12 cellular contexts compared by ENCODE assay signal in the genomic region with DNA sequence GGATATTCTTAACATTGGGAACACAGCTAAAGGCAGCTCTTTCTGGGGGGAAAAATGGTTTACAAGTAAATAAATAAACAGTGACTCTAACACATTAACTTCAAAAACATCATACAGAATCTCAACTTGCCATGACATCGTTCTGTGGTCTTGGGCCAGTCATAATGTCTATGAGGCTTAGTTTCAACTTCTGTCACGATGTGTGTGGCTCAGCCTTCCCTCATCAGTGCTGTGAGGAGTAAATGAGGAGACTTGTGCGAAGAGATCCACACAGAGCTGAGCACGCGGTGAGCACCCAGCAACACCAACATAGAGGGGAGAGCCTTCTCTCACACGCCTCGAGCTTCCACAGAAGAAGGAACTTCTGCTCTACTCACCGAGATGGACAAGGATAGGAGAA. TPM values are rescaled to one million over a fixed set of nuclear protein-coding genes. Genes with fewer than 3 reads are reported as not detected.
DNase-seq lines count a peak whose midpoint lies in the region; ATAC-seq, FAIRE-seq and TF ChIP-seq lines count a peak whose summit lies in the region.
"Had no signal": no experiment of that assay in that cellular context is flagged by ENCODE, and none has a peak within 500 bp of the region (broad histone marks: within the 10 kb centered on the region; RNA-seq: fewer than 3 reads in every experiment).

No MANE protein-coding gene starts in this region.

- TF ChIP-seq CTCF in kidney (IDR thresholded peaks at IDR 0.05; ENCODE audit: borderline replicate concordance, extremely low read depth, insufficient read depth) (no peak), vagina (IDR thresholded peaks at IDR 0.05) (no peak), lower leg skin (IDR thresholded peaks at IDR 0.05) (no peak)

- H3K4me1 ChIP-seq in kidney (ENCODE audit: control insufficient read depth in 1 of 2, insufficient read depth in 1 of 2, low read depth in 1 of 2, low read length in 2 of 2) (no peaks in the 10 kb centered on the region), vagina (no peaks in the 10 kb centered on the region)

- intact Hi-C loops in kidney (cut with DNase I) (no loop called here), vagina (cut with DNase I) (loop anchor here (5.0 kb wide), 1 partner anchor 51 kb away; a partner anchor contains a TSS), lower leg skin (cut with DNase I; ENCODE audit: low total_unique reads) (loop anchor here (5.0 kb wide), 1 partner anchor 56 kb away; no protein-coding TSS in a partner anchor)

- H3K27me3 Mint-ChIP-seq in activated T-cell treated with anti-CD3 and anti-CD28 coated beads, Interleukin-2, amount 50 U/mL, for 4 hours (ENCODE audit: low read depth): peaks cover 9% of the 10 kb centered on the region

- ATAC-seq in GM18517 (IDR thresholded peaks at IDR 0.05; ENCODE audit: unreplicated experiment): peak; percentile 69
- ATAC-seq in GM19467 (IDR thresholded peaks at IDR 0.05; ENCODE audit: unreplicated experiment): peak; percentile 85
- ATAC-seq in HG03045 (IDR thresholded peaks at IDR 0.05; ENCODE audit: unreplicated experiment): peak; percentile 93
- ATAC-seq in activated T-cell treated with anti-CD3 and anti-CD28 coated beads, Interleukin-2, amount 50 U/mL, for 4 hours: peak; percentile 75 to 85

- TF ChIP-seq POLR2A in vagina (IDR thresholded peaks at IDR 0.05) (no peak), lower leg skin (IDR thresholded peaks at IDR 0.05) (no peak)

- no peaks in the 10 kb centered on the region for H3K9me3 Mint-ChIP-seq in activated T-cell treated with anti-CD3 and anti-CD28 coated beads, Interleukin-2, amount 50 U/mL, for 4 hours

- H3K36me3 ChIP-seq in kidney (ENCODE audit: control insufficient read depth in 1 of 2, insufficient read depth in 2 of 2, low read length in 2 of 2): peaks cover 13 to 52% of the 10 kb centered on the region in 2 donors
- peaks cover 0 to 24% of the 10 kb centered on the region in 2 donors for H3K36me3 ChIP-seq in vagina

- H3K4me3 ChIP-seq in kidney (ENCODE audit: low read length in 2 of 2): no peak overlapping the region
- no peak overlapping the region for H3K4me3 ChIP-seq in vagina
- no peak overlapping the region for H3K4me3 ChIP-seq in lower leg skin (ENCODE audit: low read depth, poor library complexity, severe bottlenecking)
- H3K4me3 ChIP-seq: cardiac muscle cell had no signal

- H3K27ac ChIP-seq in kidney (ENCODE audit: low read depth in 2 of 2, low read length in 2 of 2) (no peak overlapping the region), vagina (no peak overlapping the region)
- H3K27ac ChIP-seq: cardiac muscle cell had no signal

- H3K36me3 Mint-ChIP-seq in activated T-cell treated with anti-CD3 and anti-CD28 coated beads, Interleukin-2, amount 50 U/mL, for 4 hours (ENCODE audit: insufficient read depth): no peaks in the 10 kb centered on the region

- no peak for FAIRE-seq in HTR-8/SVneo (lab: Jason Lieb, UNC)
- FAIRE-seq in kidney (lab: Jason Lieb, UNC): no peak
- FAIRE-seq: urothelium cell line had no signal

- no peak for DNase-seq in activated T-cell treated with anti-CD3 and anti-CD28 coated beads, Interleukin-2, amount 50 U/mL, for 4 hours
- DNase-seq in HTR-8/SVneo (ENCODE audit: insufficient read length, low spot score) (no peak), kidney (no peak), vagina (ENCODE audit: extremely low spot score in 2 of 2) (no peak), lower leg skin (ENCODE audit: low spot score in 2 of 2) (no peak)
- DNase-seq: H7, NCI-H1105 had no signal

- H3K9me3 ChIP-seq in kidney (ENCODE audit: control insufficient read depth in 1 of 2, low read length in 2 of 2) (no peaks in the 10 kb centered on the region), vagina (no peaks in the 10 kb centered on the region)

- no peak overlapping the region for H3K4me3 Mint-ChIP-seq in activated T-cell treated with anti-CD3 and anti-CD28 coated beads, Interleukin-2, amount 50 U/mL, for 4 hours

- peaks cover 2% of the 10 kb centered on the region for H3K4me1 Mint-ChIP-seq in activated T-cell treated with anti-CD3 and anti-CD28 coated beads, Interleukin-2, amount 50 U/mL, for 4 hours (ENCODE audit: low read depth)

- H3K27me3 ChIP-seq in vagina: no peaks in the 10 kb centered on the region
- H3K27me3 ChIP-seq: cardiac muscle cell had no signal

- 93 to 96% methylated on average over 8 of the region's 8 CpGs for WGBS in lower leg skin, 2 donors

- H3K9ac ChIP-seq in kidney (ENCODE audit: low read length in 2 of 2): no peak overlapping the region

RNA-seq across cellular contexts. Expression of a gene that starts 49.0 kb away (rescaled TPM):
- not detected for total RNA-seq in activated T-cell treated with anti-CD3 and anti-CD28 coated beads, Interleukin-2, amount 50 U/mL, for 4 hours
- total RNA-seq in kidney (22.3 TPM), vagina (27.5 TPM), lower leg skin (10 to 100 TPM; 10.9 to 45.0 (median 16.4) TPM)
- polyA plus RNA-seq in kidney (ENCODE audit: insufficient read depth, low read depth, low replicate concordance): 2.9 TPM

RNA-seq across cellular contexts. Expression of a gene that starts 56.4 kb away (rescaled TPM):
- under 1 TPM; 0.08 to 0.18 (median 0.13) TPM for total RNA-seq in activated T-cell treated with anti-CD3 and anti-CD28 coated beads, Interleukin-2, amount 50 U/mL, for 4 hours
- total RNA-seq in kidney: not detected
- not detected for polyA plus RNA-seq in kidney (ENCODE audit: insufficient read depth, low read depth, low replicate concordance)
- not detected for total RNA-seq in vagina
- under 1 TPM in 1 of 4 donors, not detected in 3; 0.13 TPM for total RNA-seq in lower leg skin
- total RNA-seq: cardiac muscle cell had no signal

Comparison
In these comparisons a context has a peak if more than half of its experiments do, and no peak if none do; other contexts are left out.
1. RNA of a gene that starts 49.0 kb away (total RNA-seq): 27.5 TPM in vagina (single experiment), 22.3 TPM in kidney (single experiment) and 10.9 to 45.0 TPM in lower leg skin; not detected in activated T-cell treated with anti-CD3 and anti-CD28 coated beads, Interleukin-2, amount 50 U/mL, for 4 hours; every median in the first group is over 10 times any median in the second.
2. Peak in every context shown above with its lines, with median percentiles within 50 percentile points of each other: ATAC-seq.